In genomic region chr20:47332381-47333206, GRCh38 we compare ENCODE assay signal across 11 cellular contexts. TPM values are rescaled to one million over a fixed set of nuclear protein-coding genes. Genes with fewer than 3 reads are reported as not detected.
DNase-seq lines count a peak whose midpoint lies in the region; ATAC-seq, FAIRE-seq and TF ChIP-seq lines count a peak whose summit lies in the region.
"Had no signal": no experiment of that assay in that cellular context is flagged by ENCODE, and none has a peak within 500 bp of the region (broad histone marks: within the 10 kb centered on the region; RNA-seq: fewer than 3 reads in every experiment).

No MANE protein-coding gene starts in this region.

- peaks cover 18% of the 10 kb centered on the region for H3K36me3 Mint-ChIP-seq in activated naive CD8-positive, alpha-beta T cell

- H3K4me2 ChIP-seq in GM23248 (ENCODE audit: unreplicated experiment) (no peak overlapping the region), hepatocyte (no peak overlapping the region), skeletal muscle satellite cell (ENCODE audit: low read length) (no peak overlapping the region)

- TF ChIP-seq CTCF in hepatocyte (IDR thresholded peaks at IDR 0.05; ENCODE audit: poor library complexity) = no peak

- H3K27me3 Mint-ChIP-seq in activated naive CD8-positive, alpha-beta T cell = no peaks in the 10 kb centered on the region

- FAIRE-seq in urothelium cell line (lab: Jason Lieb, UNC) = no peak

- H3K27me3 ChIP-seq in GM23248 (replicated peaks; ENCODE audit: insufficient read depth) (no peaks in the 10 kb centered on the region), hepatocyte (no peaks in the 10 kb centered on the region), skeletal muscle satellite cell (ENCODE audit: control insufficient read depth, insufficient read depth, low read length) (no peaks in the 10 kb centered on the region)

- no peak for DNase-seq in GM23248
- DNase-seq in hepatocyte (ENCODE audit: low spot score) = no peak
- DNase-seq in amniotic stem cell (lab: John Stamatoyannopoulos, UW) = no peak
- no peak for DNase-seq in mesenteric fat pad (ENCODE audit: low spot score)
- DNase-seq in urothelium cell line (ENCODE audit: low spot score) = no peak
- DNase-seq: activated CD4-positive, alpha-beta T cell treated with anti-CD3 and anti-CD28 coated beads for 48 hours; central memory CD4-positive, alpha-beta T cell; NCI-H1092 treated with DMSO at 0.1 percent for 48 hours had no signal

- no peak overlapping the region for H3K9ac ChIP-seq in GM23248
- H3K9ac ChIP-seq in skeletal muscle satellite cell (ENCODE audit: low read depth, low read length) = peak overlapping the region; percentile 11

- H3K9me3 ChIP-seq in GM23248 (ENCODE audit: low read depth) (no peaks in the 10 kb centered on the region), hepatocyte (ENCODE audit: low read depth) (no peaks in the 10 kb centered on the region), skeletal muscle satellite cell (replicated peaks; ENCODE audit: low read length) (peaks cover 4% of the 10 kb centered on the region)

- H2AFZ ChIP-seq in GM23248 (no peak overlapping the region), hepatocyte (no peak overlapping the region)

- H3K9me3 Mint-ChIP-seq in activated naive CD8-positive, alpha-beta T cell (ENCODE audit: low read depth) = no peaks in the 10 kb centered on the region

- H3K36me3 ChIP-seq in GM23248 (ENCODE audit: low read depth) = no peaks in the 10 kb centered on the region
- no peaks in the 10 kb centered on the region for H3K36me3 ChIP-seq in hepatocyte (replicated peaks; ENCODE audit: insufficient read depth, low read depth)
- H3K36me3 ChIP-seq in skeletal muscle satellite cell (ENCODE audit: insufficient read depth, low read length) = peaks cover 45% of the 10 kb centered on the region

- ATAC-seq in GM21390 (IDR thresholded peaks at IDR 0.05; ENCODE audit: unreplicated experiment) = no peak

- peaks cover 76% of the 10 kb centered on the region for H3K4me1 Mint-ChIP-seq in activated naive CD8-positive, alpha-beta T cell (ENCODE audit: low read depth)

- peak overlapping the region; percentile 94 for H3K27ac ChIP-seq in GM23248
- H3K27ac ChIP-seq in hepatocyte = peak overlapping the region; percentile 76

- H3K4me1 ChIP-seq in GM23248 (ENCODE audit: insufficient read depth) = peaks cover 64% of the 10 kb centered on the region
- peaks cover 67% of the 10 kb centered on the region for H3K4me1 ChIP-seq in hepatocyte (ENCODE audit: insufficient read depth)
- peaks cover 81% of the 10 kb centered on the region for H3K4me1 ChIP-seq in skeletal muscle satellite cell (ENCODE audit: control insufficient read depth, insufficient read depth, low read length)

- peak overlapping the region; percentile 71 for H3K27ac Mint-ChIP-seq in activated naive CD8-positive, alpha-beta T cell

- H3K79me2 ChIP-seq in GM23248 (ENCODE audit: insufficient read depth) (peaks cover 59% of the 10 kb centered on the region), hepatocyte (peaks cover 95% of the 10 kb centered on the region)

- H3K4me3 Mint-ChIP-seq in activated naive CD8-positive, alpha-beta T cell = no peak overlapping the region

- H3K4me3 ChIP-seq in GM23248 (no peak overlapping the region), hepatocyte (no peak overlapping the region), skeletal muscle satellite cell (ENCODE audit: low read length) (no peak overlapping the region)

- no peaks in the 10 kb centered on the region for H3K9me2 ChIP-seq in GM23248 (ENCODE audit: insufficient read depth)
- no peaks in the 10 kb centered on the region for H3K9me2 ChIP-seq in hepatocyte (replicated peaks; ENCODE audit: insufficient read depth)

- 92 to 93% methylated on average over 8 of the region's 8 CpGs for whole genome bisulfite sequencing in GM23248 (ENCODE audit: low coverage in 1 of 2, low lambda C conversion rate in 2 of 2, missing lambda C conversion rate in 2 of 2), 2 experiments
- WGBS in hepatocyte (ENCODE audit: low lambda C conversion rate, missing lambda C conversion rate) = 79% methylated on average over 8 of the region's 8 CpGs

- in situ Hi-C loops in GM23248 (cut with MboI) = no loop called here

- H4K20me1 ChIP-seq in GM23248 (ENCODE audit: insufficient read depth) = no peaks in the 10 kb centered on the region
- H4K20me1 ChIP-seq in hepatocyte (ENCODE audit: insufficient read depth, poor library complexity, severe bottlenecking) = peaks cover 3% of the 10 kb centered on the region

- peaks cover 66% of the 10 kb centered on the region for H3F3A ChIP-seq in GM23248 (ENCODE audit: insufficient read depth)

RNA-seq across cellular contexts. Expression of gene ZMYND8, which starts 23.9 kb away (rescaled TPM):
- 10.2 and 14.3 TPM in 2 replicates for total RNA-seq in GM23248 (2014; rRNA removed; shearing (Covaris generic))
- polyA plus RNA-seq in GM23248 (2016; fragmentation: Nextera tagmentation; extraction: Ambion mirVana) (12.1 and 12.4 TPM in 2 replicates), hepatocyte (34.3 and 43.1 TPM in 2 replicates)
- total RNA-seq in hepatocyte (28.9 and 30.3 TPM in 2 replicates), mesenteric fat pad (23.1 TPM)
- 40.1 and 50.0 TPM in 2 replicates for total RNA-seq in skeletal muscle satellite cell (2012; rRNA removed)
